13 cellular contexts compared by ENCODE assay signal in the genomic region with DNA sequence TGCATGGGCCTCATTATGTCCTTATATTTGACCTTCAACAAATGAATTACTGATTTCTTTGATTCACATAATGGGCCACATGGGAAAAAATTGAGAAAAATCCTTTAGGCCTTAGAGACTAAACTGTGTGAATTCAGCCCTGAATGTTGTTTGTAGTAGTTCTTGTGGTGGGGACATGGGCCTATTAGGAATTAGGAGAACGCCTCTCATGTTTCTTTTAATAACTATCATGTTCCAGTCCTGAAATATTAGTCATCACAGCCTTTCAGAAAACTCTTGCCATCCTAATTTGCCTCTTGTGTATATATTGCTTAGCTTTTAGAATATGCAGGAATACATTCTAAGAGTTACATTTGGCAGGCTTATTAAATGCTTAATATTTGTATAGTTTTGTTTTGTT. TPM values are rescaled to one million over a fixed set of nuclear protein-coding genes. Genes with fewer than 3 reads are reported as not detected.
DNase-seq lines count a peak whose midpoint lies in the region; TF ChIP-seq lines count a peak whose summit lies in the region.
"Not testable (repeated sequence)": the region's sequence is repeated elsewhere in the genome, so short reads cannot be mapped to it uniquely, and the experiment has no call there.
"Had no signal": no experiment of that assay in that cellular context is flagged by ENCODE, and none has a peak within 500 bp of the region (broad histone marks: within the 10 kb centered on the region; RNA-seq: fewer than 3 reads in every experiment).

No MANE protein-coding gene starts in this region.

- H3F3A ChIP-seq in smooth muscle cell (ENCODE audit: low read depth) = not testable (repeated sequence)

- 42% methylated on average over 1 of the region's 1 CpG for WGBS in smooth muscle cell (ENCODE audit: low lambda C conversion rate)

- H3K27me3 Mint-ChIP-seq in chondrocyte (ENCODE audit: low read depth); osteocyte (ENCODE audit: unreplicated experiment): not testable (repeated sequence)

- H2AFZ ChIP-seq in smooth muscle cell (ENCODE audit: low read depth) = not testable (repeated sequence)

- H3K27ac ChIP-seq in smooth muscle cell (ENCODE audit: low read depth) = peak overlapping the region; percentile 49

- not testable (repeated sequence) for H3K79me2 ChIP-seq in smooth muscle cell (ENCODE audit: low read depth)

- not testable (repeated sequence) for H3K9me3 ChIP-seq in smooth muscle cell (replicated peaks; ENCODE audit: low read depth)

- H3K4me3 Mint-ChIP-seq in chondrocyte (ENCODE audit: unreplicated experiment); osteocyte (ENCODE audit: unreplicated experiment): not testable (repeated sequence)

- H3K36me3 ChIP-seq in smooth muscle cell (ENCODE audit: low read depth) = not testable (repeated sequence)

- not testable (repeated sequence) for H3K27me3 ChIP-seq in smooth muscle cell (ENCODE audit: low read depth)

- H3K27ac Mint-ChIP-seq in chondrocyte (ENCODE audit: unreplicated experiment) (peak overlapping the region; percentile 84), osteocyte (ENCODE audit: unreplicated experiment) (peak overlapping the region; percentile 85)

- peak overlapping the region; percentile 63 for H3K4me2 ChIP-seq in smooth muscle cell

- not testable (repeated sequence) for H3K4me1 ChIP-seq in smooth muscle cell (ENCODE audit: low read depth)

- H3K9me3 Mint-ChIP-seq in chondrocyte (ENCODE audit: low read depth); osteocyte (ENCODE audit: unreplicated experiment): not testable (repeated sequence)

- H4K20me1 ChIP-seq in smooth muscle cell (ENCODE audit: low read depth) = not testable (repeated sequence)

- H3K36me3 Mint-ChIP-seq in chondrocyte (ENCODE audit: low read depth); osteocyte (ENCODE audit: unreplicated experiment): not testable (repeated sequence)

- not testable (repeated sequence) for H3K9ac ChIP-seq in smooth muscle cell (ENCODE audit: low read depth)

- H3K4me3 ChIP-seq in fibroblast of mammary gland (ENCODE audit: control insufficient read depth, low read depth, low read length); smooth muscle cell: not testable (repeated sequence)

- DNase-seq in HCEC 1CT = peak; percentile 3
- peak; percentile 18 for DNase-seq in NCI-H69 (lab: John Stamatoyannopoulos, UW)
- DNase-seq in chondrocyte (ENCODE audit: low spot score); osteocyte (ENCODE audit: extremely low spot score, unreplicated experiment); smooth muscle cell (lab: John Stamatoyannopoulos, UW; ENCODE audit: unreplicated experiment): not testable (repeated sequence)
- DNase-seq in fibroblast of mammary gland (ENCODE audit: low read depth) = peak; percentile 22
- peak; percentile 21 for DNase-seq in iris pigment epithelial cell (ENCODE audit: low read depth)

- not testable (repeated sequence) for TF ChIP-seq CTCF in chondrocyte (IDR thresholded peaks at IDR 0.05); fibroblast of mammary gland (conservative IDR thresholded peaks at IDR 0.05; ENCODE audit: control insufficient read depth, insufficient read depth, low read depth, low read length); osteocyte (IDR thresholded peaks at IDR 0.05); smooth muscle cell (IDR thresholded peaks at IDR 0.05; ENCODE audit: borderline replicate concordance, insufficient read depth, poor library complexity, severe bottlenecking)

- H3K4me1 Mint-ChIP-seq in chondrocyte (ENCODE audit: low read depth) (peaks cover 20% of the 10 kb centered on the region), osteocyte (ENCODE audit: unreplicated experiment) (peaks cover 24% of the 10 kb centered on the region)

RNA-seq across cellular contexts. Expression of a gene that starts 34.1 kb away (rescaled TPM):
- total RNA-seq in chondrocyte (not detected in 3 replicates), osteocyte (0.13 TPM in 1 of 2 replicates, not detected in the other), smooth muscle cell (not detected in 2 replicates)
- 0.13 TPM in 1 of 2 replicates, not detected in the other for polyA plus RNA-seq in smooth muscle cell
- total RNA-seq: CD4-positive, alpha-beta memory T cell; H1; HFFc6; HT1080 had no signal
- polyA plus RNA-seq: A549, AG04450, H1 had no signal
